In the genomic region with DNA sequence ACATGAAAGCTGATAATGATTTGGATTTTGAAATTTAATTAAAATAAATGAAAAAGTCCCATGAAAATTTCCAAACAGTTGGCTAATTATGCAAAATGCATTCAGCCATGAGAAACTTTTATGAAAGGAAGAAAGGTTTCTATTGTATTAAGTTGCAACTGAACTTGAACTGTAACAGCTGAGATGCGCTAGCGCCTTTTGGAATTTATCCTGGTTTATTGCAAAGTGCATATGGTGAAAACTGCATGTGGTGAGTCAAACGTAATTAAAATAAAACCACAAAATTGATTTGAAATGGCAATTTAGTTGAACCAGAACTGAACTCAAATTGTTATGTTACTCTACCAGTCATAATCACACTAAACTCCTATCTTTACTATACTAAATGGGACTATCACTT, we compare ENCODE assay signal across 21 cellular contexts. TPM values are rescaled to one million over a fixed set of nuclear protein-coding genes. Genes with fewer than 3 reads are reported as not detected.
A peak's percentile ranks its signal among the peaks of the same experiment; 100 is the strongest.
DNase-seq lines count a peak whose midpoint lies in the region; ATAC-seq and TF ChIP-seq lines count a peak whose summit lies in the region.
"Had no signal": no experiment of that assay in that cellular context is flagged by ENCODE, and none has a peak within 500 bp of the region (broad histone marks: within the 10 kb centered on the region; RNA-seq: fewer than 3 reads in every experiment).

No MANE protein-coding gene starts in this region.

- no peaks in the 10 kb centered on the region for H3K9me3 Mint-ChIP-seq in CD8-positive, alpha-beta T cell
- peaks cover 5% of the 10 kb centered on the region for H3K9me3 Mint-ChIP-seq in osteocyte (ENCODE audit: unreplicated experiment)
- H3K9me3 Mint-ChIP-seq: GM23338 had no signal

- CTCF ChIA-PET in CD8-positive, alpha-beta T cell (lab: Charles Lee): no interaction called here

- intact Hi-C loops in CD8-positive, alpha-beta T cell (cut with DNase I, micrococcal nuclease): no loop called here

- H3K36me3 ChIP-seq in CD8-positive, alpha-beta T cell (ENCODE audit: insufficient read depth, low read length): no peaks in the 10 kb centered on the region

- no peak overlapping the region for H3K4me3 ChIP-seq in CD8-positive, alpha-beta T cell (ENCODE audit: low read depth, low read length)
- H3K4me3 ChIP-seq: GM23338 had no signal

- no peaks in the 10 kb centered on the region for H3K36me3 Mint-ChIP-seq in CD8-positive, alpha-beta T cell
- peaks cover 5% of the 10 kb centered on the region for H3K36me3 Mint-ChIP-seq in osteocyte (ENCODE audit: unreplicated experiment)
- H3K36me3 Mint-ChIP-seq: CD4-positive, CD25-positive, alpha-beta regulatory T cell had no signal

- no peaks in the 10 kb centered on the region for H3K4me1 Mint-ChIP-seq in CD8-positive, alpha-beta T cell (ENCODE audit: low read depth)
- peaks cover 29% of the 10 kb centered on the region for H3K4me1 Mint-ChIP-seq in osteocyte (ENCODE audit: unreplicated experiment)
- H3K4me1 Mint-ChIP-seq: CD4-positive, CD25-positive, alpha-beta regulatory T cell; GM23338 had no signal

- no peaks in the 10 kb centered on the region for H3K9me3 ChIP-seq in CD8-positive, alpha-beta T cell (ENCODE audit: low read length)
- H3K9me3 ChIP-seq: Caco-2 had no signal

- H3K27ac ChIP-seq in CD8-positive, alpha-beta T cell (ENCODE audit: low read depth, low read length): no peak overlapping the region

- DNase-seq in AG09319 (ENCODE audit: extremely low read depth, low read depth) (peak; percentile 53), M059J (ENCODE audit: low read depth) (peak; percentile 49), SK-MEL-5 (ENCODE audit: low read depth, low spot score) (peak; percentile 61), foreskin melanocyte (peak; percentile 83), medulla oblongata (ENCODE audit: extremely low spot score) (no peak), epidermal melanocyte (ENCODE audit: insufficient read length, low spot score) (no peak), osteocyte (ENCODE audit: extremely low spot score, unreplicated experiment) (no peak)
- DNase-seq in CD8-positive, alpha-beta T cell: no peak
- DNase-seq: Caco-2; CD4-positive, CD25-positive, alpha-beta regulatory T cell; DMS153; HCEC 1CT; KG1; NCI-H1105 treated with DMSO at 0.1 percent for 48 hours; NCI-H2107; NCI-H2227 treated with DMSO at 0.1 percent for 48 hours; NCI-H510A treated with DMSO at 0.1 percent for 48 hours; Right ventricle myocardium superior had no signal

- in situ Hi-C loops in SK-MEL-5 (cut with HindIII; ENCODE audit: low pct_unique_long_range_greater_than_20kb, low sequenced_read_pairs): no loop called here

- no peak overlapping the region for H3K27ac Mint-ChIP-seq in CD8-positive, alpha-beta T cell
- H3K27ac Mint-ChIP-seq in osteocyte (ENCODE audit: unreplicated experiment): no peak overlapping the region
- H3K27ac Mint-ChIP-seq: CD4-positive, CD25-positive, alpha-beta regulatory T cell; GM23338 had no signal

- POLR2A ChIA-PET in CD8-positive, alpha-beta T cell (lab: Charles Lee): no interaction called here

- H3K27me3 Mint-ChIP-seq in CD8-positive, alpha-beta T cell (ENCODE audit: low read depth): no peaks in the 10 kb centered on the region
- no peaks in the 10 kb centered on the region for H3K27me3 Mint-ChIP-seq in osteocyte (ENCODE audit: unreplicated experiment)
- H3K27me3 Mint-ChIP-seq: CD4-positive, CD25-positive, alpha-beta regulatory T cell had no signal

- H3K4me1 ChIP-seq in CD8-positive, alpha-beta T cell (ENCODE audit: insufficient read depth, low read length): no peaks in the 10 kb centered on the region
- H3K4me1 ChIP-seq: Caco-2 had no signal

- H3K27me3 ChIP-seq in CD8-positive, alpha-beta T cell (ENCODE audit: insufficient read depth, low read length): no peaks in the 10 kb centered on the region

- ATAC-seq in CD8-positive, alpha-beta T cell: no peak
- ATAC-seq: GM23338, SK-N-SH treated with all-trans-retinoic acid at 6 μM for 48 hours had no signal

- TF ChIP-seq CTCF in AG09319 (IDR thresholded peaks at IDR 0.05; ENCODE audit: low read depth, low read length) (no peak), osteocyte (IDR thresholded peaks at IDR 0.05) (no peak)
- no peak for TF ChIP-seq CTCF in CD8-positive, alpha-beta T cell (IDR thresholded peaks at IDR 0.05)

- H3K4me3 Mint-ChIP-seq in CD8-positive, alpha-beta T cell: no peak overlapping the region
- no peak overlapping the region for H3K4me3 Mint-ChIP-seq in osteocyte (ENCODE audit: unreplicated experiment)
- H3K4me3 Mint-ChIP-seq: CD4-positive, CD25-positive, alpha-beta regulatory T cell; GM23338 had no signal

RNA-seq across cellular contexts. Expression of a gene that starts 46.4 kb away (rescaled TPM):
- 1.4 and 41.5 TPM in 2 replicates for total RNA-seq in M059J (2014; rRNA removed; shearing (Covaris generic))
- total RNA-seq in SK-MEL-5 (2014; rRNA removed; shearing (Covaris generic)): 0.16 and 0.66 TPM in 2 replicates
- 0.10 and 0.23 TPM in 2 replicates for polyA plus RNA-seq in SK-MEL-5 (2015; cell fraction: cytosol; rRNA removed)
- polyA plus RNA-seq in SK-MEL-5 (2015; cell fraction: nucleus; rRNA removed): 0.07 and 1.1 TPM in 2 replicates
- not detected for total RNA-seq in CD8-positive, alpha-beta T cell
- 48.0 and 60.0 TPM in 2 replicates for total RNA-seq in osteocyte
- total RNA-seq: CD4-positive, CD25-positive, alpha-beta regulatory T cell; G401 had no signal
- polyA plus RNA-seq: CD4-positive, CD25-positive, alpha-beta regulatory T cell had no signal

Comparison
In these comparisons a context has a peak if more than half of its experiments do, and no peak if none do; other contexts are left out.
1. DNase-seq: peak in AG09319 (single experiment), M059J (single experiment), SK-MEL-5 (single experiment) and foreskin melanocyte (single experiment); none in medulla oblongata (single experiment), CD8-positive, alpha-beta T cell (0 of 7), epidermal melanocyte (single experiment) and osteocyte (single experiment).